In genomic region chr17:81487487-81488275, GRCh38 we compare ENCODE assay signal across 8 cellular contexts. TPM values are rescaled to one million over a fixed set of nuclear protein-coding genes. Genes with fewer than 3 reads are reported as not detected.
A peak's percentile ranks its signal among the peaks of the same experiment; 100 is the strongest.
DNase-seq lines count a peak whose midpoint lies in the region; ATAC-seq and TF ChIP-seq lines count a peak whose summit lies in the region.

No MANE protein-coding gene starts in this region.

- peak; percentile 100 for DNase-seq in AG08396 (ENCODE audit: low spot score)
- DNase-seq in NCI-H1105 treated with DMSO at 0.1 percent for 48 hours (lab: John Stamatoyannopoulos, UW), result peak; percentile 61
- DNase-seq in WERI-Rb-1, result peak; percentile 88
- no peak for DNase-seq in breast epithelium (ENCODE audit: low spot score in 2 of 2)
- DNase-seq in iris pigment epithelial cell (ENCODE audit: low read depth), result peak; percentile 66
- peak; percentile 94 for DNase-seq in spleen

- H3K9me3 ChIP-seq in WERI-Rb-1 (ENCODE audit: severe bottlenecking), result no peaks in the 10 kb centered on the region
- H3K9me3 ChIP-seq in breast epithelium, result no peaks in the 10 kb centered on the region
- no peaks in the 10 kb centered on the region for H3K9me3 ChIP-seq in spleen

- H3K36me3 ChIP-seq in WERI-Rb-1, result no peaks in the 10 kb centered on the region
- no peaks in the 10 kb centered on the region for H3K36me3 ChIP-seq in breast epithelium
- H3K36me3 ChIP-seq in spleen, result no peaks in the 10 kb centered on the region

- ATAC-seq in GM19328 (IDR thresholded peaks at IDR 0.05; ENCODE audit: unreplicated experiment) (peak; percentile 53), GM18519 (IDR thresholded peaks at IDR 0.05; ENCODE audit: low FRiP score, unreplicated experiment) (no peak)

- H3K4me3 ChIP-seq in WERI-Rb-1 (ENCODE audit: low read depth, low read length), result peak overlapping the region; percentile 78
- H3K4me3 ChIP-seq in breast epithelium, result peak overlapping the region; percentile 55 to 78 (median 62)
- peak overlapping the region; percentile 49 to 67 (median 56) for H3K4me3 ChIP-seq in spleen

- H3K4me1 ChIP-seq in breast epithelium, result peaks cover 0 to 4% of the 10 kb centered on the region in 2 donors
- peaks cover 28 to 84% (median 56%) of the 10 kb centered on the region in 6 donors for H3K4me1 ChIP-seq in spleen

- intact Hi-C loops in breast epithelium (cut with DNase I; ENCODE audit: low total_unique reads), result loop anchor here (10.0 kb wide), 1 partner anchor 233 kb away; no protein-coding TSS in a partner anchor
- intact Hi-C loops in spleen (cut with DNase I; ENCODE audit: low total_unique reads), result loop anchor here (10.0 kb wide), 1 partner anchor 233 kb away; no protein-coding TSS in a partner anchor

- H3K27me3 ChIP-seq in WERI-Rb-1 (ENCODE audit: insufficient read depth, low read depth, severe bottlenecking), result no peaks in the 10 kb centered on the region
- H3K27me3 ChIP-seq in breast epithelium, result no peaks in the 10 kb centered on the region
- peaks cover 0 to 72% (median 2%) of the 10 kb centered on the region in 7 donors for H3K27me3 ChIP-seq in spleen (replicated peaks in 1 of 7)

- WGBS in spleen, 5 donors, result 9 to 31% (median 12%) methylated on average over 23 to 87 of the region's 87 CpGs

- H3K27ac ChIP-seq in WERI-Rb-1 (peak overlapping the region; percentile 93), breast epithelium (peak overlapping the region; percentile 6 to 45), spleen (peak overlapping the region; percentile 81 to 94 (median 90))

- TF ChIP-seq CTCF in WERI-Rb-1 (IDR thresholded peaks at IDR 0.05; ENCODE audit: low read depth, low read length), result no peak
- no peak for TF ChIP-seq CTCF in breast epithelium (IDR thresholded peaks at IDR 0.05)
- TF ChIP-seq CTCF in spleen (IDR thresholded peaks at IDR 0.05 in 8 of 11, conservative IDR thresholded peaks at IDR 0.05 in 3 of 11), result no peak

- TF ChIP-seq POLR2A in breast epithelium (IDR thresholded peaks at IDR 0.05), result no peak
- peak in 1 of 3 donors; percentile 45 for TF ChIP-seq POLR2A in spleen (IDR thresholded peaks at IDR 0.05)

RNA-seq across cellular contexts. Expression of gene ACTG1, which starts 24.9 kb away (rescaled TPM):
- total RNA-seq in breast epithelium (1,000 to 10,000 TPM; 2,222 to 2,764 (median 2,750) TPM), spleen (1,000 to 10,000 TPM; 1,726 to 6,270 (median 2,803) TPM)
- 1,000 to 10,000 TPM; 1,119 to 1,902 (median 1,793) TPM for polyA plus RNA-seq in spleen

RNA-seq across cellular contexts. Expression of gene FSCN2, which starts 40.5 kb away (rescaled TPM):
- total RNA-seq in breast epithelium (1 to 10 TPM in 2 of 3 donors, under 1 TPM in 1; 0.48 to 3.2 (median 1.6) TPM), spleen (1 to 10 TPM; 1.2 to 4.0 (median 2.8) TPM)
- polyA plus RNA-seq in spleen, result 1 to 10 TPM in 1 of 3 donors, under 1 TPM in 2; 0.41 to 2.6 (median 0.76) TPM

Comparison
In these comparisons a context has a peak if more than half of its experiments do, and no peak if none do; other contexts are left out.
1. DNase-seq: peak in AG08396 (single experiment), NCI-H1105 treated with DMSO at 0.1 percent for 48 hours (single experiment), WERI-Rb-1 (single experiment), iris pigment epithelial cell (single experiment) and spleen (single experiment); none in breast epithelium (0 of 2).
2. H3K27ac ChIP-seq: peak in every context shown above with its lines; median percentile 93 in WERI-Rb-1; 90 in spleen; 26 in breast epithelium.
3. Peak in every context shown above with its lines, with median percentiles within 50 percentile points of each other: H3K4me3 ChIP-seq.